In the genomic region with DNA sequence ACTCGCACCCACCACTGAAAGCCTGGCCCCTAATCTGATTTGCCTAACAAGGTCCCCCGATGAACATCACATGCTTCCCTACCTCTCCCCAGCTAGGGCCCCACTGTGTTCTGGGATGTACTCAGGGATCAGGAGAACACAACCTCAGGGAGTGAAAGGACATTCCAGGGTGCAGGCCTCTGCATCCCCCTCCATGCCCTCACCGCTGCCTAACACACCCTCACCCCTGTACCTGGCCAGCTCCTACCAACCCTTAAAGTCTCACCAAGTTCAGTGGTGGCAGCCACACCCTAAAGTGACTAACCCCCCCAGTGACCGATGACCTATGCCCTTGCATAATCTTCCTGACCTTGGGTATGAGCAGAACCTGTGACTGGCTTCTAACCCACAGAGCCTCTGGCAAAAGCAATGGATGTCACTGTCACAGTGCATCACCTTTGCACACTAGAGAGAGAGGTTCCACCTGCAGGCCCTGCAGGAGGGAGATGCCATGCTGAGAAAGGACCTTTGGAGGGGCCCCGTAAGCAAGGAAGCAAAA, we compare ENCODE assay signal across 11 cellular contexts.
"Had no signal": no experiment of that assay in that cellular context is flagged by ENCODE, and none has a peak within 500 bp of the region (broad histone marks: within the 10 kb centered on the region; RNA-seq: fewer than 3 reads in every experiment).

No MANE protein-coding gene starts in this region.

- H3K4me3 ChIP-seq: breast epithelium, hepatocyte, neural progenitor cell, pancreas, upper lobe of left lung had no signal

- ATAC-seq: activated naive CD4-positive, alpha-beta T cell treated with anti-CD3 and anti-CD28 coated beads, Interleukin-2, amount 50 U/mL, for 72 hours; left ventricle myocardium superior; pancreas had no signal

- H3K27ac Mint-ChIP-seq: activated CD4-positive, alpha-beta memory T cell treated with anti-CD3 and anti-CD28 coated beads, Interleukin-2, amount 10 ng/mL, durations not matched to agents 7 days and 5 days; activated naive CD4-positive, alpha-beta T cell treated with anti-CD3 and anti-CD28 coated beads, Interleukin-2, amount 50 U/mL, for 72 hours had no signal

- H3K9me3 ChIP-seq: breast epithelium, pancreas, upper lobe of left lung had no signal

- H3K27ac ChIP-seq: breast epithelium, neural progenitor cell, upper lobe of left lung had no signal

- H3K27me3 ChIP-seq: breast epithelium, hepatocyte, pancreas had no signal

- H3K36me3 ChIP-seq: breast epithelium, neural progenitor cell, pancreas, upper lobe of left lung had no signal

- H3K36me3 Mint-ChIP-seq: neural progenitor cell had no signal

- H3K4me1 ChIP-seq: breast epithelium had no signal

- H3K9me3 Mint-ChIP-seq: activated CD4-positive, alpha-beta memory T cell treated with anti-CD3 and anti-CD28 coated beads, Interleukin-2, amount 10 ng/mL, durations not matched to agents 7 days and 5 days; activated naive CD4-positive, alpha-beta T cell treated with anti-CD3 and anti-CD28 coated beads, Interleukin-2, amount 50 U/mL, for 72 hours; neural progenitor cell had no signal

- DNase-seq: activated CD4-positive, alpha-beta memory T cell treated with anti-CD3 and anti-CD28 coated beads, Interleukin-2, amount 10 ng/mL, durations not matched to agents 7 days and 5 days; activated CD4-positive, alpha-beta T cell treated with anti-CD3 and anti-CD28 coated beads for 1 hour; activated CD8-positive, alpha-beta memory T cell treated with anti-CD3 and anti-CD28 coated beads, Interleukin-2, amount 50 U/mL, for 4 hours; left ventricle myocardium superior; retina; upper lobe of left lung had no signal
